Comparison of ENCODE assay signal across 10 cellular contexts in the genomic region with DNA sequence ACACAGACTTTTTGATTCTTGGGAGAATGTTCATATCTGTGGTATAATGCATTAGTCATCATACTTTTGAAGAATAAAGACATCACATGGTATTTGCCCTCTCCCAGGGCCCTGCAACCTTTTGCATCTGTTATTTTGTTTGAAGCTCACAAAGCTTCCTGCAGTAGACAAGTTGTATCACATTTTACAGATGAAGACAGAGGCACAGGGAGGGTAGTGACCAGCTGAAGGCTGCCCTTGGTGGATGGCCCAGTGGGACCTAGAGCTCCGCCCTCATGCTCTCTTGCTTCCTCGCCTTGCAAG.
DNase-seq lines count a peak whose midpoint lies in the region; ATAC-seq and TF ChIP-seq lines count a peak whose summit lies in the region.
"Had no signal": no experiment of that assay in that cellular context is flagged by ENCODE, and none has a peak within 500 bp of the region (broad histone marks: within the 10 kb centered on the region; RNA-seq: fewer than 3 reads in every experiment).

No MANE protein-coding gene starts in this region.

- H3K4me3 Mint-ChIP-seq in CD8-positive, alpha-beta memory T cell = peak overlapping the region in 4 of 7 donors; percentile 12 to 50 (median 42)
- H3K4me3 Mint-ChIP-seq in nephron = peak overlapping the region in 1 of 3 experiments; percentile 33

- POLR2A ChIA-PET in CD8-positive, alpha-beta memory T cell (lab: Charles Lee) = interaction anchor here (1.0 to 1.3 kb wide), 5 partner anchors 18 to 64 kb away, joined by 3 to 4 read pairs (median 4); no protein-coding TSS in a partner anchor

- peak in 1 of 5 donors; percentile 18 for DNase-seq in CD8-positive, alpha-beta memory T cell
- DNase-seq in M059J (ENCODE audit: low read depth) = peak; percentile 78
- peak; percentile 94 for DNase-seq in brain microvascular endothelial cell
- DNase-seq in iPS-NIHi11 (ENCODE audit: low spot score) = no peak
- DNase-seq in left lobe of liver (ENCODE audit: low spot score) = no peak
- DNase-seq: KG1, NCI-H82 had no signal

- no peaks in the 10 kb centered on the region for H3K27me3 Mint-ChIP-seq in CD8-positive, alpha-beta memory T cell
- H3K27me3 Mint-ChIP-seq in nephron (ENCODE audit: low read depth) = peaks cover 4% of the 10 kb centered on the region

- H3K36me3 ChIP-seq in CD8-positive, alpha-beta memory T cell (ENCODE audit: insufficient read depth, low read length) = no peaks in the 10 kb centered on the region
- H3K36me3 ChIP-seq in brain microvascular endothelial cell (replicated peaks) = no peaks in the 10 kb centered on the region
- H3K36me3 ChIP-seq: neutrophil had no signal

- H3K36me3 Mint-ChIP-seq in CD8-positive, alpha-beta memory T cell = peaks cover 0 to 2% (median 0%) of the 10 kb centered on the region in 3 donors
- H3K36me3 Mint-ChIP-seq in nephron (ENCODE audit: low read depth) = no peaks in the 10 kb centered on the region

- H3K27me3 ChIP-seq in CD8-positive, alpha-beta memory T cell (ENCODE audit: insufficient read depth, low read length, poor library complexity, severe bottlenecking) = no peaks in the 10 kb centered on the region
- H3K27me3 ChIP-seq in brain microvascular endothelial cell (replicated peaks) = no peaks in the 10 kb centered on the region
- H3K27me3 ChIP-seq: neutrophil had no signal

- H3K9me3 Mint-ChIP-seq in CD8-positive, alpha-beta memory T cell = no peaks in the 10 kb centered on the region
- no peaks in the 10 kb centered on the region for H3K9me3 Mint-ChIP-seq in nephron

- ATAC-seq in left lobe of liver = no peak
- ATAC-seq in HG02623 (IDR thresholded peaks at IDR 0.05; ENCODE audit: unreplicated experiment) = no peak

- H3K9me3 ChIP-seq in CD8-positive, alpha-beta memory T cell (ENCODE audit: low read length) = no peaks in the 10 kb centered on the region
- H3K9me3 ChIP-seq: neutrophil had no signal

- H3K4me1 ChIP-seq in CD8-positive, alpha-beta memory T cell (ENCODE audit: insufficient read depth, low read length) = peaks cover 66% of the 10 kb centered on the region

- H3K27ac Mint-ChIP-seq in CD8-positive, alpha-beta memory T cell = peak overlapping the region; percentile 0 to 87 (median 58)
- peak overlapping the region; percentile 71 to 93 (median 86) for H3K27ac Mint-ChIP-seq in nephron

- in situ Hi-C loops in brain microvascular endothelial cell (cut with HindIII; ENCODE audit: low pct_ligation_motif_present, low sequenced_read_pairs) = no loop called here

- TF ChIP-seq CTCF in brain microvascular endothelial cell (IDR thresholded peaks at IDR 0.05; ENCODE audit: low read depth, low read length, missing control alignments) (no peak), nephron (IDR thresholded peaks at IDR 0.05; ENCODE audit: unreplicated experiment in 3 of 3) (no peak)

- no peak overlapping the region for H3K4me3 ChIP-seq in CD8-positive, alpha-beta memory T cell (ENCODE audit: low read length)
- no peak overlapping the region for H3K4me3 ChIP-seq in brain microvascular endothelial cell (ENCODE audit: low read depth, low read length)

- no peak overlapping the region for H3K27ac ChIP-seq in CD8-positive, alpha-beta memory T cell (ENCODE audit: low read depth, low read length)
- peak overlapping the region; percentile 92 for H3K27ac ChIP-seq in brain microvascular endothelial cell
- H3K27ac ChIP-seq: neutrophil had no signal

- CTCF ChIA-PET in CD8-positive, alpha-beta memory T cell (lab: Charles Lee) = interaction anchor here (1.1 to 1.4 kb wide), 5 partner anchors 11 to 59 kb away, joined by 3 read pairs; no protein-coding TSS in a partner anchor

- peaks cover 65 to 84% (median 76%) of the 10 kb centered on the region in 3 donors for H3K4me1 Mint-ChIP-seq in CD8-positive, alpha-beta memory T cell
- H3K4me1 Mint-ChIP-seq in nephron = peaks cover 43% of the 10 kb centered on the region

Comparison
In these comparisons a context has a peak if more than half of its experiments do, and no peak if none do; other contexts are left out.
1. DNase-seq: peak in M059J (single experiment) and brain microvascular endothelial cell (single experiment); none in iPS-NIHi11 (single experiment) and left lobe of liver (single experiment).